1 cellular context compared by ENCODE assay signal in the genomic region with DNA sequence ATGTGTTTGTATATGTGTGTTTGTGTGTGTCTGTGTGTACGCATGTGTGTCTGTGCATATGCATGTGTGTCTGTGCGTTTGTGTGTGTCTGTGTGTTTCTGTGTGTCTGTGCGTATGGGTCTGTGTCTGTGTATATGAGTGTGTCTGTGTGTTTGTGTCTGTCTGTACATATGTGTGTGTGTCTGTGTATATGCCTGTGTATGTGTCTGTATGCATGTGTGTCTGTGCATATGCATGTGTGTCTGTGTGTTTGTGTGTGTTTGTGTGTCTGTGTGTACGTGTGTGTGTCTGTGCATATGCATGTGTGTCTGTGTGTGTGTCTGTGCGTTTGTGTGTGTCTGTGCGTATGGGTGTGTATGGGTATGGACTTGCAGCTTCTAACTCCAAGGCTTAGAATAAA.
TF ChIP-seq lines count a peak whose summit lies in the region.

No MANE protein-coding gene starts in this region.

TF ChIP-seq in IMR-90, 13 proteins besides CTCF, POLR2A, EP300 and RAD21:
- no peak for TF ChIP-seq RCOR1 (IDR thresholded peaks at IDR 0.05; ENCODE audit: insufficient replicate concordance, low read length)
- no peak for TF ChIP-seq MAZ (IDR thresholded peaks at IDR 0.05; ENCODE audit: borderline replicate concordance, low read depth, low read length)
- TF ChIP-seq NFE2L2 (IDR thresholded peaks at IDR 0.05; ENCODE audit: low read depth, low read length): no peak
- no peak for TF ChIP-seq CEBPB (IDR thresholded peaks at IDR 0.05; ENCODE audit: low read depth, low read length)
- TF ChIP-seq MAFK (IDR thresholded peaks at IDR 0.05; ENCODE audit: low read depth, low read length): no peak
- no peak for TF ChIP-seq RFX5 (IDR thresholded peaks at IDR 0.05; ENCODE audit: low read depth, low read length)
- TF ChIP-seq, protein P1, sequence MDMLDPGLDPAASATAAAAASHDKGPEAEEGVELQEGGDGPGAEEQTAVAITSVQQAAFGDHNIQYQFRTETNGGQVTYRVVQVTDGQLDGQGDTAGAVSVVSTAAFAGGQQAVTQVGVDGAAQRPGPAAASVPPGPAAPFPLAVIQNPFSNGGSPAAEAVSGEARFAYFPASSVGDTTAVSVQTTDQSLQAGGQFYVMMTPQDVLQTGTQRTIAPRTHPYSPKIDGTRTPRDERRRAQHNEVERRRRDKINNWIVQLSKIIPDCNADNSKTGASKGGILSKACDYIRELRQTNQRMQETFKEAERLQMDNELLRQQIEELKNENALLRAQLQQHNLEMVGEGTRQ (IDR thresholded peaks at IDR 0.05; ENCODE audit: low read depth, low read length): no peak
- TF ChIP-seq SMC3 (IDR thresholded peaks at IDR 0.05; ENCODE audit: low read depth, low read length): no peak
